Comparison of ENCODE assay signal across 33 cellular contexts in the genomic region with DNA sequence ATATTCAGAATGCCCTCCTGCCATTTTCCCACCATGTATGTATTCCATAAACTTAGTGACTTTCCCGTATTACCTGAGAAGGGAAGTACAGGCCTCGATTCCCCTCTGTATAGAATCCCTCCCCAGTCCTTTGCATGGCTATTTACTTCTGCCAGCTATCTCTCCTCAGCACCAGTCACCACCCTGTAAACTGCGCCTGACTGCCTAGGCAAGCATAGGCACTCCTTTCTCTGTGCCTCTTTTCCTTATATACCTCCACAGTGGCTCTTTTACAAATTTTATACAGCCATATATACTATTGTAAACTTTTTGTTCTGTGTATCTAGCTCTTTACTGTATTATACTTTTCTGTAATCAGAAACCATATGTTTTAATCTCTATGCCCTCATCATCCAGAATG.
"Had no signal": no experiment of that assay in that cellular context is flagged by ENCODE, and none has a peak within 500 bp of the region (broad histone marks: within the 10 kb centered on the region; RNA-seq: fewer than 3 reads in every experiment).

No MANE protein-coding gene starts in this region.

- H3K4me3 ChIP-seq: adrenal gland, body of pancreas, breast epithelium had no signal

- H3K36me3 ChIP-seq: adrenal gland, brain microvascular endothelial cell, breast epithelium had no signal

- H3K9me3 ChIP-seq: adrenal gland, body of pancreas, breast epithelium had no signal

- ATAC-seq: activated CD8-positive, alpha-beta T cell treated with anti-CD3 and anti-CD28 coated beads for 36 hours; activated naive CD4-positive, alpha-beta T cell treated with anti-CD3 and anti-CD28 coated beads, Interleukin-2, amount 50 U/mL, for 72 hours; activated T-cell treated with anti-CD3 and anti-CD28 coated beads, Interleukin-2, amount 50 U/mL, for 4 hours; activated T-cell treated with anti-CD3 and anti-CD28 coated beads, Interleukin-2, amount 50 U/mL, for 72 hours; activated T-helper 17 cell treated with anti-CD3 and anti-CD28 coated beads, Interleukin-2, amount 50 U/mL, for 72 hours; body of pancreas had no signal

- H3K27me3 ChIP-seq: adrenal gland, body of pancreas, brain microvascular endothelial cell, breast epithelium had no signal

- DNase-seq: activated B cell treated with CpG ODN at 0.5 μM for 24 hours; activated CD4-positive, alpha-beta memory T cell treated with anti-CD3 and anti-CD28 coated beads for 36 hours; activated CD4-positive, alpha-beta T cell treated with anti-CD3 and anti-CD28 coated beads for 4 hours; activated CD4-positive, alpha-beta T cell treated with anti-CD3 and anti-CD28 coated beads, Interleukin-2, amount 10 ng/mL, durations not matched to agents 24 days and 14 days; activated CD4-positive, alpha-beta T cell treated with anti-CD3 and anti-CD28 coated beads, Interleukin-2, amount 50 U/mL, for 1 hour; activated CD4-positive, alpha-beta T cell treated with anti-CD3 and anti-CD28 coated beads, Interleukin-2, amount 50 U/mL, for 4 hours; activated CD4-positive, CD25-positive, alpha-beta regulatory T cell treated with anti-CD3 and anti-CD28 coated beads, Interleukin-2, amount 50 U/mL, for 72 hours; activated CD8-positive, alpha-beta memory T cell treated with anti-CD3 and anti-CD28 coated beads, Interleukin-2, amount 50 U/mL, for 4 hours; activated CD8-positive, alpha-beta T cell treated with anti-CD3 and anti-CD28 coated beads for 36 hours; activated effector memory CD4-positive, alpha-beta T cell treated with anti-CD3 and anti-CD28 coated beads, Interleukin-2, amount 50 U/mL, for 16 hours; activated gamma-delta T cell treated with Interleukin-2 at 50 U/mL for 16 hours; activated naive CD4-positive, alpha-beta T cell; activated naive CD4-positive, alpha-beta T cell treated with anti-CD3 and anti-CD28 coated beads for 36 hours; activated naive CD4-positive, alpha-beta T cell treated with anti-CD3 and anti-CD28 coated beads, Interleukin-2, amount 50 U/mL, for 16 hours; activated naive CD8-positive, alpha-beta T cell treated with anti-CD3 and anti-CD28 coated beads for 36 hours; activated T-cell treated with anti-CD3 and anti-CD28 coated beads for 4 hours; activated T-cell treated with anti-CD3 and anti-CD28 coated beads, Interleukin-2, amount 50 U/mL, for 1 hour; activated T-cell treated with anti-CD3 and anti-CD28 coated beads, Interleukin-2, amount 50 U/mL, for 4 hours; activated T-cell treated with anti-CD3 and anti-CD28 coated beads, Interleukin-2, amount 50 U/mL, for 72 hours; adrenal gland; amniotic stem cell; aorta; body of pancreas; brain microvascular endothelial cell; central memory CD4-positive, alpha-beta T cell; SW 1271; T-helper 1 cell; T-helper 2 cell; T-helper 9 cell had no signal

- H3K4me1 ChIP-seq: adrenal gland, body of pancreas, breast epithelium had no signal

- H3K27ac ChIP-seq: adrenal gland, body of pancreas, brain microvascular endothelial cell, breast epithelium, VCaP had no signal
